Comparison of ENCODE assay signal across 20 cellular contexts in the genomic region with DNA sequence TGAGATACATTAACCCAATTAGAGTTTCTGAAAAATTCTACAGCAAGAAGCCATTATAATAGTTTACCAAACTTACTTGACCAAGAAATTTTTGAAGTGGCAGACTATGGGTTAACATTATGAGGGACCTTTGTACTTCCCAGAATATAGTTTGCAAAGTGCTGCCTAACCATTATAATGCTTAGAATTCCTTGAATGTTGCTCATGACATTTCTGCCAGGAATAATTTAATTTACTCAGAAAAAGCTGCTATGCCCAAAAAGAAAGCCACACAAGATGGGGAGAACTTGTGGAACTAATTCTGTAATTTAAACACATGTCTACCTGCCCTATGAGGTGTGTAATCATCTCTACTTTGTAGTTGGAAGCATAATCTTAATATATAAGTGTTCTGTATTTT. TPM values are rescaled to one million over a fixed set of nuclear protein-coding genes. Genes with fewer than 3 reads are reported as not detected.
DNase-seq lines count a peak whose midpoint lies in the region; ATAC-seq, FAIRE-seq and TF ChIP-seq lines count a peak whose summit lies in the region.
"Had no signal": no experiment of that assay in that cellular context is flagged by ENCODE, and none has a peak within 500 bp of the region (broad histone marks: within the 10 kb centered on the region; RNA-seq: fewer than 3 reads in every experiment).

No MANE protein-coding gene starts in this region.

- no peak overlapping the region for H3K9ac ChIP-seq in IMR-90 (ENCODE audit: low read depth, low read length)
- H3K9ac ChIP-seq in astrocyte (ENCODE audit: low read length) = no peak overlapping the region
- no peak overlapping the region for H3K9ac ChIP-seq in colonic mucosa (ENCODE audit: low read depth in 2 of 2, low read length in 2 of 2)

- CTCF ChIA-PET in IMR-90 (lab: Yijun Ruan, JAX) = no interaction called here

- DNase-seq in AG08395 (ENCODE audit: low spot score) (peak; percentile 22), IMR-90 (no peak), astrocyte (ENCODE audit: low read depth) (peak; percentile 54), fibroblast of peridontal ligament (ENCODE audit: extremely low read depth) (peak; percentile 50), colonic mucosa (no peak), SKM-1 treated with dmso at 0.1 percent for 144 hours (lab: John Stamatoyannopoulos, UW; ENCODE audit: unreplicated experiment) (no peak)
- DNase-seq: COR-L47, DMS153, H9, NCI-H1105 treated with DMSO at 0.1 percent for 48 hours, NCI-H1694, NCI-H748 treated with DMSO at 0.1 percent for 48 hours had no signal

- H3K36me3 ChIP-seq in IMR-90 (ENCODE audit: control insufficient read depth, insufficient read depth, low read length) (no peaks in the 10 kb centered on the region), astrocyte (ENCODE audit: insufficient read depth, low read length) (no peaks in the 10 kb centered on the region), colonic mucosa (no peaks in the 10 kb centered on the region)

- H4K20me1 ChIP-seq in IMR-90 (ENCODE audit: insufficient read depth, low read length) (no peaks in the 10 kb centered on the region), astrocyte (ENCODE audit: insufficient read depth, low read length) (no peaks in the 10 kb centered on the region)

- H3K79me2 ChIP-seq in astrocyte (ENCODE audit: insufficient read depth, low read length) = no peaks in the 10 kb centered on the region

- no peak overlapping the region for H2BK15ac ChIP-seq in IMR-90 (ENCODE audit: low read depth, low read length)

- FAIRE-seq in astrocyte (lab: Jason Lieb, UNC) = peak; percentile 43
- FAIRE-seq: GM12891, GM18507, RCC 7860 had no signal

- H2AFZ ChIP-seq in IMR-90 (replicated peaks; ENCODE audit: low read length, poor library complexity) (no peak overlapping the region), astrocyte (ENCODE audit: low read depth, low read length) (no peak overlapping the region)

- H3K14ac ChIP-seq in IMR-90 (replicated peaks; ENCODE audit: low read depth, low read length) = no peak overlapping the region

- no peak overlapping the region for H3K4me3 ChIP-seq in IMR-90 (ENCODE audit: insufficient read depth, low read depth, low read length)
- no peak overlapping the region for H3K4me3 ChIP-seq in astrocyte (ENCODE audit: insufficient read depth, low read depth, low read length)
- H3K4me3 ChIP-seq in colonic mucosa = no peak overlapping the region

- no peak overlapping the region for H3K56ac ChIP-seq in IMR-90 (ENCODE audit: extremely low read depth, insufficient read depth, low read length)

- H3K4me1 ChIP-seq in IMR-90 (ENCODE audit: control insufficient read depth, insufficient read depth, low read length) = peaks cover 6% of the 10 kb centered on the region; the same call in 1 of the 2 replicates
- peaks cover 14% of the 10 kb centered on the region for H3K4me1 ChIP-seq in astrocyte (ENCODE audit: insufficient read depth, low read length)
- no peaks in the 10 kb centered on the region for H3K4me1 ChIP-seq in colonic mucosa

- peaks cover 7% of the 10 kb centered on the region for H3K9me3 Mint-ChIP-seq in astrocyte (ENCODE audit: unreplicated experiment)
- H3K9me3 Mint-ChIP-seq: H9 had no signal

- no peak for TF ChIP-seq RAD21 in IMR-90 (IDR thresholded peaks at IDR 0.05; ENCODE audit: low read length)

- H3K18ac ChIP-seq in IMR-90 (ENCODE audit: low read depth, low read length) = no peak overlapping the region

- H4K8ac ChIP-seq in IMR-90 (ENCODE audit: low read depth in 2 of 2, low read length in 2 of 2) = no peak overlapping the region

- no peak overlapping the region for H3K4ac ChIP-seq in IMR-90 (ENCODE audit: low read depth, low read length)

- H3K36me3 Mint-ChIP-seq in astrocyte (ENCODE audit: low read depth, unreplicated experiment) = no peaks in the 10 kb centered on the region

- H2AK9ac ChIP-seq in IMR-90 (replicated peaks; ENCODE audit: low read depth, low read length, poor library complexity) = no peak overlapping the region

- H2AK5ac ChIP-seq in IMR-90 (ENCODE audit: low read depth, low read length) = no peak overlapping the region

- intact Hi-C loops in IMR-90 (cut with micrococcal nuclease) (no loop called here), colonic mucosa (cut with DNase I) (no loop called here)

- in situ Hi-C loops in IMR-90 (cut with MboI; ENCODE audit: low sequenced_read_pairs) = no loop called here

- BruUV-seq in IMR-90 (replicated peaks; lab: Mats Ljungman, UMichigan) = no TSS peak

- TF ChIP-seq CTCF in IMR-90 (conservative IDR thresholded peaks at IDR 0.05; ENCODE audit: low read depth, low read length) (no peak), astrocyte (IDR thresholded peaks at IDR 0.05; ENCODE audit: insufficient read depth, low read depth, low read length) (no peak), colonic mucosa (IDR thresholded peaks at IDR 0.05) (no peak)

- no peak for TF ChIP-seq POLR2A in IMR-90 (IDR thresholded peaks at IDR 0.05; ENCODE audit: low read depth, low read length)

- H3K4me1 Mint-ChIP-seq in astrocyte (ENCODE audit: low read depth, unreplicated experiment) = peaks cover 28% of the 10 kb centered on the region

- H3K4me3 Mint-ChIP-seq in astrocyte (ENCODE audit: unreplicated experiment) = no peak overlapping the region
- H3K4me3 Mint-ChIP-seq: B cell, H9 had no signal

- ATAC-seq in IMR-90 (ENCODE audit: low read depth) (no peak; the same call in 1 of the 2 replicates), GM21528 (IDR thresholded peaks at IDR 0.05; ENCODE audit: low FRiP score, unreplicated experiment) (no peak), GM19452 (IDR thresholded peaks at IDR 0.05; ENCODE audit: unreplicated experiment) (no peak)
- ATAC-seq: Right ventricle myocardium inferior had no signal

- H3K27ac Mint-ChIP-seq in astrocyte (ENCODE audit: unreplicated experiment) = no peak overlapping the region
- H3K27ac Mint-ChIP-seq: B cell had no signal

- no peak overlapping the region for H3K4me2 ChIP-seq in IMR-90 (ENCODE audit: low read depth, low read length)
- no peak overlapping the region for H3K4me2 ChIP-seq in astrocyte (ENCODE audit: low read length)

- H2BK20ac ChIP-seq in IMR-90 (ENCODE audit: low read depth, low read length) = no peak overlapping the region

- H3K9me3 ChIP-seq in IMR-90 (ENCODE audit: control insufficient read depth, insufficient read depth, low read length) (no peaks in the 10 kb centered on the region), astrocyte (ENCODE audit: insufficient read depth, low read depth, low read length) (no peaks in the 10 kb centered on the region), colonic mucosa (no peaks in the 10 kb centered on the region)

- no peak overlapping the region for H4K5ac ChIP-seq in IMR-90 (ENCODE audit: low read depth, low read length)

- H2BK120ac ChIP-seq in IMR-90 (ENCODE audit: low read depth, low read length) = no peak overlapping the region

- dilution Hi-C loops in IMR-90 (cut with HindIII; ENCODE audit: low sequenced_read_pairs, unreplicated experiment) = no loop called here

- H3K79me1 ChIP-seq in IMR-90 (ENCODE audit: low read depth in 1 of 2, low read length in 2 of 2) = no peaks in the 10 kb centered on the region

- H3K27me3 ChIP-seq in IMR-90 (ENCODE audit: control insufficient read depth, insufficient read depth, low read length) (peaks cover 1% of the 10 kb centered on the region; the same call in 1 of the 2 replicates), astrocyte (ENCODE audit: insufficient read depth, low read length) (no peaks in the 10 kb centered on the region), colonic mucosa (no peaks in the 10 kb centered on the region)

- peak overlapping the region; percentile 56 for H2BK5ac ChIP-seq in IMR-90 (ENCODE audit: low read depth, low read length, poor library complexity, severe bottlenecking)

- H3K27me3 Mint-ChIP-seq in astrocyte (ENCODE audit: low read depth, unreplicated experiment) = no peaks in the 10 kb centered on the region
- H3K27me3 Mint-ChIP-seq: B cell had no signal

- H4K91ac ChIP-seq in IMR-90 (ENCODE audit: insufficient read depth, low read depth, low read length) = no peak overlapping the region

- POLR2A ChIA-PET in IMR-90 (lab: Charles Lee; ENCODE audit: unreplicated experiment) = no interaction called here

- no peak overlapping the region for H3K23ac ChIP-seq in IMR-90 (ENCODE audit: low read depth, low read length)

- H3K9me1 ChIP-seq in IMR-90 (ENCODE audit: insufficient read depth, low read length) = peaks cover 2% of the 10 kb centered on the region; the same call in 1 of the 2 replicates

- no peak overlapping the region for H3K27ac ChIP-seq in IMR-90 (ENCODE audit: insufficient read depth, low read length)
- no peak overlapping the region for H3K27ac ChIP-seq in astrocyte (ENCODE audit: low read depth, low read length)
- H3K27ac ChIP-seq in colonic mucosa = no peak overlapping the region
- H3K27ac ChIP-seq: 22Rv1 had no signal

TF ChIP-seq in IMR-90, 13 proteins besides CTCF, POLR2A, EP300 and RAD21:
- TF ChIP-seq RCOR1 (IDR thresholded peaks at IDR 0.05; ENCODE audit: insufficient replicate concordance, low read length) = no peak
- no peak for TF ChIP-seq CEBPB (IDR thresholded peaks at IDR 0.05; ENCODE audit: low read depth, low read length)

RNA-seq across cellular contexts. Expression of gene MYCBP2, which starts 58.1 kb away (rescaled TPM):
- 43.2 and 53.9 TPM in 2 replicates for total RNA-seq in IMR-90 (2012; rRNA removed)
- polyA plus RNA-seq in IMR-90 (2012; rRNA removed) = 17.9 and 20.1 TPM in 2 replicates
- polyA plus RNA-seq in IMR-90 (2012; cell fraction: cytosol; rRNA removed) = 4.6 and 7.8 TPM in 2 replicates
- 5.3 and 37.3 TPM in 2 replicates for polyA plus RNA-seq in IMR-90 (2012; cell fraction: nucleus; rRNA removed; ENCODE audit: low replicate concordance)
- 70.5 and 72.3 TPM in 2 replicates for total RNA-seq in astrocyte
- total RNA-seq in colonic mucosa = 10 to 100 TPM; 41.2 to 42.6 TPM

Comparison
In these comparisons a context has a peak if more than half of its experiments do, and no peak if none do; other contexts are left out.
1. DNase-seq: peak in AG08395 (single experiment), astrocyte (single experiment) and fibroblast of peridontal ligament (single experiment); none in IMR-90 (single experiment), colonic mucosa (single experiment) and SKM-1 treated with dmso at 0.1 percent for 144 hours (single experiment).